ENCODE assay signal across 1 cellular context in the genomic region with DNA sequence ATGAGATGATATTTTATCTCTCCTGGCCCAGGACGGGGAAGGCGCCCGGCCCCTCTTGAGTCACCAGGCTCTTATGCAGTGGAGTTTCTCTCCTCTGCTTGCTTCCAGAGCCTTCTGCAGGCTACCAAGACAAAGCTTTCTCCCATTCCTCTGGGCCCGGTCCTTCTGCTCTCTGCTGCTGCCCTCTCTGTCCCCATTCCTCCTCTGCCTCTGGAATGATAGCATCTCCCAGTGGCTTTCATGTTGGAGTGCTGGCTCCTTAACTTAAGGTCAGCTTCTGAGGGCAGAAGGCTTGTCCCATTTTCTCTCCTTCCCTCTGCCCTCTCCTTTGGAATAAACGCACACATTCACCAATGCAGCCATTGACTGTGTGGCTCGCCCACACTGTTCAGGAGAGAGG.
TF ChIP-seq lines count a peak whose summit lies in the region.

No MANE protein-coding gene starts in this region.

TF ChIP-seq in K562, 482 proteins besides CTCF, POLR2A, EP300 and RAD21 (continued from another document):
- TF ChIP-seq ZNF274 (IDR thresholded peaks at IDR 0.05; ENCODE audit: borderline replicate concordance, low read depth, low read length) (no peak), ZEB2 (IDR thresholded peaks at IDR 0.05) (no peak)
- TF ChIP-seq, protein P1, sequence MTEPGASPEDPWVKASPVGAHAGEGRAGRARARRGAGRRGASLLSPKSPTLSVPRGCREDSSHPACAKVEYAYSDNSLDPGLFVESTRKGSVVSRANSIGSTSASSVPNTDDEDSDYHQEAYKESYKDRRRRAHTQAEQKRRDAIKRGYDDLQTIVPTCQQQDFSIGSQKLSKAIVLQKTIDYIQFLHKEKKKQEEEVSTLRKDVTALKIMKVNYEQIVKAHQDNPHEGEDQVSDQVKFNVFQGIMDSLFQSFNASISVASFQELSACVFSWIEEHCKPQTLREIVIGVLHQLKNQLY (CRISPR knock-in tag; conservative IDR thresholded peaks at IDR 0.05): no peak
- TF ChIP-seq, protein P2, sequence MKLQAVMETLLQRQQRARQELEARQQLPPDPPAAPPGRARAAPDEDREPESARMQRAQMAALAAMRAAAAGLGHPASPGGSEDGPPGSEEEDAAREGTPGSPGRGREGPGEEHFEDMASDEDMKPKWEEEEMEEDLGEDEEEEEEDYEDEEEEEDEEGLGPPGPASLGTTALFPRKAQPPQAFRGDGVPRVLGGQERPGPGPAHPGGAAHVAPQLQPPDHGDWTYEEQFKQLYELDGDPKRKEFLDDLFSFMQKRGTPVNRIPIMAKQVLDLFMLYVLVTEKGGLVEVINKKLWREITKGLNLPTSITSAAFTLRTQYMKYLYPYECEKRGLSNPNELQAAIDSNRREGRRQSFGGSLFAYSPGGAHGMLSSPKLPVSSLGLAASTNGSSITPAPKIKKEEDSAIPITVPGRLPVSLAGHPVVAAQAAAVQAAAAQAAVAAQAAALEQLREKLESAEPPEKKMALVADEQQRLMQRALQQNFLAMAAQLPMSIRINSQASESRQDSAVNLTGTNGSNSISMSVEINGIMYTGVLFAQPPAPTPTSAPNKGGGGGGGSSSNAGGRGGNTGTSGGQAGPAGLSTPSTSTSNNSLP (IDR thresholded peaks at IDR 0.05; ENCODE audit: borderline replicate concordance, low read depth, low read length): no peak
